Comparison of ENCODE assay signal across 1 cellular context in the genomic region with DNA sequence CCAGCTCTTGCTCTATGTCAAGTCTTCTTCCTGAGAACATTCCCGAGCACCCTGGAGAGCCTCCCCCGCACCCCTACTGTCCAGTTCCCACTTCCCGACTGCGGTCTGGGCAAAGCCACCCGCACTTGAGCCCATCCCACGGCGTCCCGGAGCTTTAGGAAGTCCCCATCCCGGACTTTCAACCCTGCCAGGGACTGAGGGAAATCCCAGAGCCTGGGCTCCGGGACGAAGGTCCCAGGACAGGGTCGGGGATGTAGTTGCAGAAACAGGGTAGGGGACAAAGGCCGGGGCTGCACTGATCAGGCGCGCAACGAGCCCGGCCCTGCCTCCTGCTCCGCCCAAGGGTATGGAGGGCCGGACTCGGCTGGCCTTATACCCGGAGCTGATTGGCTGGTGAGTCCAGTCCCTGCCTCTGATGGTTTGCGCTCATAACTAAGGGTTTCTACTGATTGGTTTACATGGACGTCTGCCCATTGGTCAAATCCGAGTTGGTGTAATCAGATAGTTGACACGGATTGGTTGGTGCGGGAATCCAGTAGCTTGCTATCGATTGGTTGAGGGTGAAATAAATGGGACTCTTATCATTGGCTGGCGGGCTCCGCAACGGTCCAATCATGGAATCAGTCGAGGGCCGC.
TF ChIP-seq lines count a peak whose summit lies in the region.

No MANE protein-coding gene starts in this region.

TF ChIP-seq in H1, 55 proteins besides CTCF, POLR2A, EP300 and RAD21:
- TF ChIP-seq BCL11A (IDR thresholded peaks at IDR 0.05; ENCODE audit: low read depth in 2 of 2, low read length in 2 of 2) = no peak
- peak; percentile 50; the same call in 1 of the 2 replicates for TF ChIP-seq GTF2F1 (IDR thresholded peaks at IDR 0.05; ENCODE audit: borderline replicate concordance, low read depth, low read length)
- TF ChIP-seq CBX8 (IDR thresholded peaks at IDR 0.05; ENCODE audit: borderline replicate concordance, low read depth, low read length) = no peak
- no peak; the same call in none of the 2 replicates for TF ChIP-seq TBP (IDR thresholded peaks at IDR 0.05; ENCODE audit: low read depth, low read length)
- peak; percentile 56; the same call in 1 of the 2 replicates for TF ChIP-seq MAFK (IDR thresholded peaks at IDR 0.05; ENCODE audit: low read depth, low read length)
- no peak for TF ChIP-seq JUND (IDR thresholded peaks at IDR 0.05; ENCODE audit: low read length)
- TF ChIP-seq SIN3A (conservative IDR thresholded peaks at IDR 0.05 in 1 of 2, IDR thresholded peaks at IDR 0.05 in 1 of 2; ENCODE audit: low read depth in 1 of 2, low read length in 2 of 2) = 0 out of 4 replicates have a peak, but pooled peaks have one; percentile 15 to 33
- TF ChIP-seq YY1 (IDR thresholded peaks at IDR 0.05; ENCODE audit: low read depth, low read length) = no peak
- TF ChIP-seq POLR2AphosphoS5 (IDR thresholded peaks at IDR 0.05; ENCODE audit: low read depth, low read length) = peak; percentile 95
- peak; percentile 90 for TF ChIP-seq TAF1 (IDR thresholded peaks at IDR 0.05; ENCODE audit: low read depth, low read length)
- peak; percentile 96 for TF ChIP-seq CHD2 (IDR thresholded peaks at IDR 0.05; ENCODE audit: low read length)
- TF ChIP-seq HDAC6 (IDR thresholded peaks at IDR 0.05; ENCODE audit: low read depth, low read length) = no peak
- peak; percentile 80 for TF ChIP-seq PHF8 (conservative IDR thresholded peaks at IDR 0.05; ENCODE audit: low read depth, low read length)
- TF ChIP-seq, protein P1, sequence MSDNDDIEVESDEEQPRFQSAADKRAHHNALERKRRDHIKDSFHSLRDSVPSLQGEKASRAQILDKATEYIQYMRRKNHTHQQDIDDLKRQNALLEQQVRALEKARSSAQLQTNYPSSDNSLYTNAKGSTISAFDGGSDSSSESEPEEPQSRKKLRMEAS (IDR thresholded peaks at IDR 0.05) = peak; percentile 35; the same call in 1 of the 2 replicates
- no peak for TF ChIP-seq BRCA1 (IDR thresholded peaks at IDR 0.05; ENCODE audit: low read depth, low read length)
- no peak for TF ChIP-seq RNF2 (IDR thresholded peaks at IDR 0.05; ENCODE audit: borderline replicate concordance, low read depth, low read length, missing control alignments, poor library complexity, severe bottlenecking)
- peak; percentile 69 for TF ChIP-seq EZH2 (IDR thresholded peaks at IDR 0.05; ENCODE audit: low read depth, low read length, severe bottlenecking)
- TF ChIP-seq CHD1 (IDR thresholded peaks at IDR 0.05; ENCODE audit: low read depth, low read length) = no peak
- no peak for TF ChIP-seq CHD7 (IDR thresholded peaks at IDR 0.05; ENCODE audit: insufficient replicate concordance, low read length)
- no peak for TF ChIP-seq NRF1 (IDR thresholded peaks at IDR 0.05; ENCODE audit: low read depth, low read length)
- TF ChIP-seq KDM5A (IDR thresholded peaks at IDR 0.05; ENCODE audit: low read length) = no peak
- 0 out of 2 replicates have a peak, but pooled peaks have one; percentile 13 for TF ChIP-seq EGR1 (IDR thresholded peaks at IDR 0.05; ENCODE audit: borderline replicate concordance, low read depth, low read length)
- TF ChIP-seq SP1 (IDR thresholded peaks at IDR 0.05; ENCODE audit: low read depth, low read length) = peak; percentile 100
- no peak for TF ChIP-seq ZNF274 (IDR thresholded peaks at IDR 0.05; ENCODE audit: borderline replicate concordance, extremely low read depth, low read length)
- TF ChIP-seq TAF7 (optimal IDR thresholded peaks at IDR 0.05; ENCODE audit: borderline replicate concordance, low read depth, low read length) = peak; percentile 91
- no peak for TF ChIP-seq E2F6 (IDR thresholded peaks at IDR 0.05)
- TF ChIP-seq KDM1A (IDR thresholded peaks at IDR 0.05; ENCODE audit: borderline replicate concordance, low read length) = no peak
- TF ChIP-seq SIRT6 (IDR thresholded peaks at IDR 0.05; ENCODE audit: low read length) = no peak
- no peak for TF ChIP-seq SAP30 (IDR thresholded peaks at IDR 0.05; ENCODE audit: insufficient read depth, insufficient replicate concordance, low read length)
- TF ChIP-seq SP4 (IDR thresholded peaks at IDR 0.05; ENCODE audit: low read length) = no peak
- peak; percentile 52 for TF ChIP-seq CREB1 (IDR thresholded peaks at IDR 0.05)
- peak; percentile 60 for TF ChIP-seq SP2 (IDR thresholded peaks at IDR 0.05; ENCODE audit: low read length)
- TF ChIP-seq JUN (IDR thresholded peaks at IDR 0.05; ENCODE audit: low read depth, low read length) = no peak
- TF ChIP-seq, protein P2, sequence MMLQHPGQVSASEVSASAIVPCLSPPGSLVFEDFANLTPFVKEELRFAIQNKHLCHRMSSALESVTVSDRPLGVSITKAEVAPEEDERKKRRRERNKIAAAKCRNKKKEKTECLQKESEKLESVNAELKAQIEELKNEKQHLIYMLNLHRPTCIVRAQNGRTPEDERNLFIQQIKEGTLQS (IDR thresholded peaks at IDR 0.05; ENCODE audit: insufficient read depth, low read depth, low read length) = peak; percentile 88
- TF ChIP-seq SRF (IDR thresholded peaks at IDR 0.05; ENCODE audit: low read depth, low read length) = no peak
- TF ChIP-seq TCF12 (IDR thresholded peaks at IDR 0.05; ENCODE audit: low read depth, low read length) = no peak
- TF ChIP-seq RFX5 (IDR thresholded peaks at IDR 0.05; ENCODE audit: borderline replicate concordance, low read depth, low read length) = no peak
- TF ChIP-seq, protein P3, sequence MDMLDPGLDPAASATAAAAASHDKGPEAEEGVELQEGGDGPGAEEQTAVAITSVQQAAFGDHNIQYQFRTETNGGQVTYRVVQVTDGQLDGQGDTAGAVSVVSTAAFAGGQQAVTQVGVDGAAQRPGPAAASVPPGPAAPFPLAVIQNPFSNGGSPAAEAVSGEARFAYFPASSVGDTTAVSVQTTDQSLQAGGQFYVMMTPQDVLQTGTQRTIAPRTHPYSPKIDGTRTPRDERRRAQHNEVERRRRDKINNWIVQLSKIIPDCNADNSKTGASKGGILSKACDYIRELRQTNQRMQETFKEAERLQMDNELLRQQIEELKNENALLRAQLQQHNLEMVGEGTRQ (IDR thresholded peaks at IDR 0.05; ENCODE audit: low read length) = no peak
- TF ChIP-seq GABPA (IDR thresholded peaks at IDR 0.05; ENCODE audit: borderline replicate concordance, insufficient read depth, low read length) = peak; percentile 31; the same call in 1 of the 2 replicates
- no peak for TF ChIP-seq SIX5 (IDR thresholded peaks at IDR 0.05; ENCODE audit: low read depth, low read length)
- no peak for TF ChIP-seq RBBP5 (IDR thresholded peaks at IDR 0.05; ENCODE audit: borderline replicate concordance, low read depth, low read length)
- no peak for TF ChIP-seq BACH1 (IDR thresholded peaks at IDR 0.05; ENCODE audit: low read length)
- no peak for TF ChIP-seq HDAC2 (IDR thresholded peaks at IDR 0.05; ENCODE audit: borderline replicate concordance in 1 of 2, low read depth in 2 of 2, low read length in 2 of 2)
- TF ChIP-seq CEBPB (IDR thresholded peaks at IDR 0.05; ENCODE audit: low read depth, low read length) = no peak
- TF ChIP-seq TEAD4 (IDR thresholded peaks at IDR 0.05; ENCODE audit: low read depth, low read length) = no peak
- no peak for TF ChIP-seq ASH2L (IDR thresholded peaks at IDR 0.05; ENCODE audit: low read length)
- TF ChIP-seq CBX5 (IDR thresholded peaks at IDR 0.05; ENCODE audit: low read depth, low read length) = no peak
- TF ChIP-seq KDM4A (IDR thresholded peaks at IDR 0.05; ENCODE audit: low read depth, low read length, severe bottlenecking) = no peak
